9 cellular contexts compared by ENCODE assay signal in the genomic region with DNA sequence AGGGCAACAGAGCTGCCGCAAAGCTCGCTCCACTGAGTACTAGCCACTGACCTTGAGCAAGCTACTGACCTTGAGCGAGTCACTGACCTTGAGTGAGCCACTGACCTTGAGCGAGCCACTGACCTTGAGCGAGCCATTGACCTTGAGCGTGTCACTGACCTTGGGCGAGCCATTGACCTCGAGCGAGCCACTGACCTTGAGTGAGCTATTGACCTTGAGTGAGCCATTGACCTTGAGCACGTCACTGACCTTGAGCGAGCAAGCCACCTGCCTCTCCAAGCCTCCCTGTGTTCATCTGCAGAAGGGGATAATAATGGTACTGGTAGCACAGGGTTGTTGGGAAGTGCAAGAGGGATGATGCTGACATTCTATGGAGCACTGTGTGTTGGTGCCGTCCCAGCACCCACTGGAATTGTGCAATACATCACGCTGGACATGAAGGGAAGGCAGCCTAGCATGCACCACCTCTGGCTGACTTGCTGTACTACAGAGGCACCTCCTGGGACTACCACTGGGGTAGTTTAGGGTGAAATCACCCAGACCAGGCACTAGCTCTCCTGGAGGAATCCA.
DNase-seq lines count a peak whose midpoint lies in the region; ATAC-seq, FAIRE-seq and TF ChIP-seq lines count a peak whose summit lies in the region.
"Had no signal": no experiment of that assay in that cellular context is flagged by ENCODE, and none has a peak within 500 bp of the region (broad histone marks: within the 10 kb centered on the region; RNA-seq: fewer than 3 reads in every experiment).

No MANE protein-coding gene starts in this region.

- H3K4me3 Mint-ChIP-seq in T-helper 2 cell treated with Interferon-gamma antibody and Interleukin-4, amounts not matched to agents 5 μg/mL and 100 μg/mL, for 36 hours: no peak overlapping the region
- H3K4me3 Mint-ChIP-seq: activated naive CD4-positive, alpha-beta T cell treated with anti-CD3 and anti-CD28 coated beads, Interleukin-2, amount 50 U/mL, for 24 hours had no signal

- no peak overlapping the region for H3K9ac ChIP-seq in kidney (ENCODE audit: low read length in 2 of 2)

- no peak overlapping the region for H3K4me3 ChIP-seq in BE2C (ENCODE audit: low read depth, low read length)
- H3K4me3 ChIP-seq in kidney (ENCODE audit: low read length in 2 of 2): no peak overlapping the region

- intact Hi-C loops in kidney (cut with DNase I): no loop called here

- peaks cover 4% of the 10 kb centered on the region for H3K27me3 Mint-ChIP-seq in T-helper 2 cell treated with Interferon-gamma antibody and Interleukin-4, amounts not matched to agents 5 μg/mL and 100 μg/mL, for 36 hours (ENCODE audit: low read depth)
- H3K27me3 Mint-ChIP-seq: activated naive CD4-positive, alpha-beta T cell treated with anti-CD3 and anti-CD28 coated beads, Interleukin-2, amount 50 U/mL, for 24 hours had no signal

- no peaks in the 10 kb centered on the region for H3K27me3 ChIP-seq in BE2C

- no peaks in the 10 kb centered on the region for H3K9me3 Mint-ChIP-seq in T-helper 2 cell treated with Interferon-gamma antibody and Interleukin-4, amounts not matched to agents 5 μg/mL and 100 μg/mL, for 36 hours
- H3K9me3 Mint-ChIP-seq: activated naive CD4-positive, alpha-beta T cell treated with anti-CD3 and anti-CD28 coated beads, Interleukin-2, amount 50 U/mL, for 24 hours had no signal

- TF ChIP-seq CTCF in BE2C (IDR thresholded peaks at IDR 0.05; ENCODE audit: low read depth, low read length) (peak; percentile 38), kidney (IDR thresholded peaks at IDR 0.05; ENCODE audit: borderline replicate concordance, extremely low read depth, insufficient read depth) (peak; percentile 14), GM20000 (IDR thresholded peaks at IDR 0.05; ENCODE audit: extremely low read depth, missing control alignments) (no peak)

- H3K27ac Mint-ChIP-seq in T-helper 2 cell treated with Interferon-gamma antibody and Interleukin-4, amounts not matched to agents 5 μg/mL and 100 μg/mL, for 36 hours: no peak overlapping the region
- H3K27ac Mint-ChIP-seq: activated naive CD4-positive, alpha-beta T cell treated with anti-CD3 and anti-CD28 coated beads, Interleukin-2, amount 50 U/mL, for 24 hours had no signal

- POLR2A ChIA-PET in HEK293T (lab: Yijun Ruan, JAX): no interaction called here

- peaks cover 2% of the 10 kb centered on the region for H3K4me1 Mint-ChIP-seq in T-helper 2 cell treated with Interferon-gamma antibody and Interleukin-4, amounts not matched to agents 5 μg/mL and 100 μg/mL, for 36 hours (ENCODE audit: low read depth)
- H3K4me1 Mint-ChIP-seq: activated naive CD4-positive, alpha-beta T cell treated with anti-CD3 and anti-CD28 coated beads, Interleukin-2, amount 50 U/mL, for 24 hours had no signal

- H3K9me3 ChIP-seq in BE2C (no peaks in the 10 kb centered on the region; the same call in 1 of the 2 replicates), kidney (ENCODE audit: control insufficient read depth in 1 of 2, low read length in 2 of 2) (no peaks in the 10 kb centered on the region)

- H3K36me3 ChIP-seq in BE2C (no peaks in the 10 kb centered on the region), kidney (ENCODE audit: control insufficient read depth in 1 of 2, insufficient read depth in 2 of 2, low read length in 2 of 2) (no peaks in the 10 kb centered on the region)

- FAIRE-seq in kidney (lab: Jason Lieb, UNC): no peak

- no peaks in the 10 kb centered on the region for H3K36me3 Mint-ChIP-seq in T-helper 2 cell treated with Interferon-gamma antibody and Interleukin-4, amounts not matched to agents 5 μg/mL and 100 μg/mL, for 36 hours (ENCODE audit: low read depth)
- H3K36me3 Mint-ChIP-seq: activated naive CD4-positive, alpha-beta T cell treated with anti-CD3 and anti-CD28 coated beads, Interleukin-2, amount 50 U/mL, for 24 hours had no signal

- CTCF ChIA-PET in HEK293T (lab: Yijun Ruan, JAX): interaction anchor here (1.3 kb wide), 1 partner anchor 9 kb away, joined by 3 read pairs; no protein-coding TSS in a partner anchor

- H3K4me1 ChIP-seq in BE2C (peaks cover 4% of the 10 kb centered on the region; the same call in 1 of the 2 replicates), kidney (ENCODE audit: control insufficient read depth in 1 of 2, insufficient read depth in 1 of 2, low read depth in 1 of 2, low read length in 2 of 2) (peaks cover 0 to 2% of the 10 kb centered on the region in 2 donors)

- DNase-seq in BE2C (peak; percentile 40), HEK293T (ENCODE audit: extremely low spot score) (peak; percentile 53), SKM-1 treated with dmso at 0.1 percent for 144 hours (lab: John Stamatoyannopoulos, UW; ENCODE audit: unreplicated experiment) (peak; percentile 87), kidney (peak; percentile 35), cerebellar nuclear complex (lab: John Stamatoyannopoulos, UW) (no peak), GM20000 (ENCODE audit: low spot score) (no peak)
- DNase-seq in T-helper 2 cell treated with Interferon-gamma antibody and Interleukin-4, amounts not matched to agents 5 μg/mL and 100 μg/mL, for 36 hours (ENCODE audit: low spot score): no peak

- H3K27ac ChIP-seq in kidney (ENCODE audit: low read depth in 2 of 2, low read length in 2 of 2): no peak overlapping the region

- ATAC-seq in GM18498 (IDR thresholded peaks at IDR 0.05; ENCODE audit: unreplicated experiment): no peak

TF ChIP-seq in HEK293T, 16 proteins besides CTCF, POLR2A, EP300 and RAD21:
- TF ChIP-seq SUZ12 (IDR thresholded peaks at IDR 0.05): no peak
- no peak for TF ChIP-seq FOXA1 (IDR thresholded peaks at IDR 0.05)
- TF ChIP-seq L3MBTL2 (conservative IDR thresholded peaks at IDR 0.05): no peak
- no peak for TF ChIP-seq FOXM1 (IDR thresholded peaks at IDR 0.05; ENCODE audit: borderline replicate concordance)

Comparison
In these comparisons a context has a peak if more than half of its experiments do, and no peak if none do; other contexts are left out.
1. DNase-seq: peak in BE2C (single experiment), HEK293T (single experiment), SKM-1 treated with dmso at 0.1 percent for 144 hours (single experiment) and kidney (single experiment); none in cerebellar nuclear complex (0 of 2), T-helper 2 cell treated with Interferon-gamma antibody and Interleukin-4, amounts not matched to agents 5 μg/mL and 100 μg/mL, for 36 hours (single experiment) and GM20000 (single experiment).